17 cellular contexts compared by ENCODE assay signal in genomic region chr2:70011786-70012185, GRCh38.
"Had no signal": no experiment of that assay in that cellular context is flagged by ENCODE, and none has a peak within 500 bp of the region (broad histone marks: within the 10 kb centered on the region; RNA-seq: fewer than 3 reads in every experiment).

No MANE protein-coding gene starts in this region.

- H3K36me3 ChIP-seq: ovary had no signal

- H3K27ac Mint-ChIP-seq: nephron progenitor cell; stimulated activated naive CD8-positive, alpha-beta T cell treated with anti-CD3 and anti-CD28 coated beads, Interleukin-15, Interleukin-2, amounts not matched to agents 100 ng/mL and 50 ng/mL, for 24 hours had no signal

- H3K27me3 ChIP-seq: dorsolateral prefrontal cortex, heart left ventricle, ovary, tibial artery had no signal

- ATAC-seq: heart left ventricle; left colon; left ventricle myocardium superior; naive thymus-derived CD4-positive, alpha-beta T cell; right cardiac atrium had no signal

- DNase-seq: dorsolateral prefrontal cortex; effector CD8-positive, alpha-beta T cell; heart left ventricle; hippocampal formation; left colon; left ventricle myocardium superior; mesenchymal stem cell; naive thymus-derived CD4-positive, alpha-beta T cell; nephron progenitor cell; ovary; right cardiac atrium; small intestine; stimulated activated CD4-positive, alpha-beta T cell treated with anti-CD3 and anti-CD28 coated beads, Interleukin-12 subunit alpha, Interleukin-12 subunit beta, amount 100 ng/mL, for 4 hours; tibial artery had no signal

- H3K4me3 Mint-ChIP-seq: naive thymus-derived CD4-positive, alpha-beta T cell; nephron progenitor cell; stimulated activated naive CD8-positive, alpha-beta T cell treated with anti-CD3 and anti-CD28 coated beads, Interleukin-15, Interleukin-2, amounts not matched to agents 100 ng/mL and 50 ng/mL, for 24 hours had no signal

- H3K27ac ChIP-seq: coronary artery, dorsolateral prefrontal cortex, heart left ventricle, ovary, tibial artery had no signal

- H3K4me1 Mint-ChIP-seq: nephron progenitor cell had no signal

- H3K4me3 ChIP-seq: coronary artery, dorsolateral prefrontal cortex, heart left ventricle, lung, ovary, tibial artery had no signal

- H3K9me3 ChIP-seq: heart left ventricle, ovary, tibial artery had no signal

- H3K4me1 ChIP-seq: tibial artery had no signal

- H3K9me3 Mint-ChIP-seq: stimulated activated naive CD8-positive, alpha-beta T cell treated with anti-CD3 and anti-CD28 coated beads, Interleukin-15, Interleukin-2, amounts not matched to agents 100 ng/mL and 50 ng/mL, for 24 hours had no signal

- H3K27me3 Mint-ChIP-seq: naive thymus-derived CD4-positive, alpha-beta T cell; stimulated activated naive CD8-positive, alpha-beta T cell treated with anti-CD3 and anti-CD28 coated beads, Interleukin-15, Interleukin-2, amounts not matched to agents 100 ng/mL and 50 ng/mL, for 24 hours had no signal
